In genomic region chrX:45767021-45767491, GRCh38 we compare ENCODE assay signal across 10 cellular contexts.
DNase-seq lines count a peak whose midpoint lies in the region; TF ChIP-seq lines count a peak whose summit lies in the region.
"Had no signal": no experiment of that assay in that cellular context is flagged by ENCODE, and none has a peak within 500 bp of the region (broad histone marks: within the 10 kb centered on the region; RNA-seq: fewer than 3 reads in every experiment).

No MANE protein-coding gene starts in this region.

- no peak for TF ChIP-seq EP300 in esophagus muscularis mucosa (IDR thresholded peaks at IDR 0.05)

- intact Hi-C loops in esophagus muscularis mucosa (cut with DNase I) (no loop called here), spleen (cut with DNase I; ENCODE audit: low total_unique reads) (no loop called here)

- TF ChIP-seq CTCF in esophagus muscularis mucosa (IDR thresholded peaks at IDR 0.05) (no peak), spleen (IDR thresholded peaks at IDR 0.05 in 8 of 11, conservative IDR thresholded peaks at IDR 0.05 in 3 of 11) (no peak)

- H3K27ac ChIP-seq in esophagus muscularis mucosa (replicated peaks in 1 of 4) (no peak overlapping the region), spleen (peak overlapping the region in 7 of 8 donors; percentile 37 to 88 (median 86)), SJCRH30 (no peak overlapping the region)
- H3K27ac ChIP-seq: cardiac muscle cell had no signal

- H3K36me3 ChIP-seq in esophagus muscularis mucosa, result no peaks in the 10 kb centered on the region
- no peaks in the 10 kb centered on the region for H3K36me3 ChIP-seq in spleen
- H3K36me3 ChIP-seq in SJCRH30, result no peaks in the 10 kb centered on the region
- H3K36me3 ChIP-seq: cardiac muscle cell had no signal

- 54% methylated on average over 3 of the region's 3 CpGs for WGBS in esophagus muscularis mucosa
- 0 to 37% (median 2%) methylated on average over 3 of the region's 3 CpGs for WGBS in spleen, 5 donors

- H3K4me3 ChIP-seq in esophagus muscularis mucosa (peak overlapping the region in 3 of 4 donors; percentile 48 to 60 (median 49)), spleen (peak overlapping the region in 7 of 8 donors; percentile 5 to 65 (median 35)), SJCRH30 (no peak overlapping the region)
- H3K4me3 ChIP-seq: cardiac muscle cell had no signal

- TF ChIP-seq POLR2A in esophagus muscularis mucosa (IDR thresholded peaks at IDR 0.05; ENCODE audit: low read depth), result no peak
- no peak for TF ChIP-seq POLR2A in spleen (IDR thresholded peaks at IDR 0.05)

- no peaks in the 10 kb centered on the region for H3K9me3 ChIP-seq in esophagus muscularis mucosa
- H3K9me3 ChIP-seq in spleen, result no peaks in the 10 kb centered on the region
- H3K9me3 ChIP-seq in SJCRH30 (replicated peaks), result no peaks in the 10 kb centered on the region
- H3K9me3 ChIP-seq: Caco-2 had no signal

- DNase-seq in SKM-1 treated with dmso at 0.1 percent for 144 hours (lab: John Stamatoyannopoulos, UW; ENCODE audit: unreplicated experiment), result peak; percentile 42
- DNase-seq in SKM-1 (lab: John Stamatoyannopoulos, UW; ENCODE audit: unreplicated experiment), result no peak
- peak; percentile 63 for DNase-seq in SIG-M5 treated with dmso at 0.1 percent for 504 hours (lab: John Stamatoyannopoulos, UW; ENCODE audit: unreplicated experiment)
- DNase-seq in esophagus muscularis mucosa (ENCODE audit: extremely low spot score), result no peak
- no peak for DNase-seq in spleen
- DNase-seq in activated CD8-positive, alpha-beta memory T cell treated with anti-CD3 and anti-CD28 coated beads for 24 hours, result no peak
- no peak for DNase-seq in SJCRH30
- no peak for DNase-seq in ACHN
- DNase-seq: Caco-2 had no signal

- peaks cover 0 to 22% (median 4%) of the 10 kb centered on the region in 4 donors for H3K4me1 ChIP-seq in esophagus muscularis mucosa
- peaks cover 12 to 81% (median 42%) of the 10 kb centered on the region in 6 donors for H3K4me1 ChIP-seq in spleen
- H3K4me1 ChIP-seq in SJCRH30, result no peaks in the 10 kb centered on the region

- in situ Hi-C loops in ACHN (cut with HindIII; ENCODE audit: low pct_ligation_motif_present, low pct_unique_long_range_greater_than_20kb, low sequenced_read_pairs), result no loop called here

- H3K27me3 ChIP-seq in esophagus muscularis mucosa (no peaks in the 10 kb centered on the region), spleen (replicated peaks in 1 of 7) (peaks cover 0 to 12% (median 0%) of the 10 kb centered on the region in 7 donors), SJCRH30 (no peaks in the 10 kb centered on the region)
- H3K27me3 ChIP-seq: cardiac muscle cell had no signal

Comparison
In these comparisons a context has a peak if more than half of its experiments do, and no peak if none do; other contexts are left out.
1. DNase-seq: peak in SKM-1 treated with dmso at 0.1 percent for 144 hours (single experiment) and SIG-M5 treated with dmso at 0.1 percent for 504 hours (single experiment); none in SKM-1 (single experiment), esophagus muscularis mucosa (single experiment), spleen (single experiment), activated CD8-positive, alpha-beta memory T cell treated with anti-CD3 and anti-CD28 coated beads for 24 hours (single experiment), SJCRH30 (0 of 2) and ACHN (single experiment).
2. H3K27ac ChIP-seq: peak in spleen (7 of 8); none in esophagus muscularis mucosa (0 of 4) and SJCRH30 (single experiment).